Comparison of ENCODE assay signal across 20 cellular contexts in genomic region chr3:129940086-129940485, GRCh38. TPM values are rescaled to one million over a fixed set of nuclear protein-coding genes. Genes with fewer than 3 reads are reported as not detected.
"Had no signal": no experiment of that assay in that cellular context is flagged by ENCODE, and none has a peak within 500 bp of the region (broad histone marks: within the 10 kb centered on the region; RNA-seq: fewer than 3 reads in every experiment).

No MANE protein-coding gene starts in this region.

- DNase-seq: activated CD4-positive, alpha-beta memory T cell treated with anti-CD3 and anti-CD28 coated beads for 36 hours; activated naive CD4-positive, alpha-beta T cell treated with anti-CD3 and anti-CD28 coated beads, Interleukin-2, amount 10 ng/mL, durations not matched to agents 7 days and 5 days; activated T-cell treated with anti-CD3 and anti-CD28 coated beads, Interleukin-2, amount 50 U/mL, for 24 hours; effector CD8-positive, alpha-beta T cell; esophagus squamous epithelium; glutamatergic neuron; hypothalamus; lower lobe of right lung; occipital lobe; posterior cingulate gyrus; retina; stimulated activated CD4-positive, alpha-beta T cell treated with anti-CD3 and anti-CD28 coated beads, Interleukin-4, amount 100 ng/mL, for 4 hours; T-helper 2 cell; testis had no signal

- ATAC-seq: lower lobe of right lung; stimulated activated memory B cell treated with anti-CD40 and anti-IgM and Interleukin-4, amounts not matched to agents 10 μg/mL and 1 μg/mL and 100 μg/mL, for 72 hours had no signal

- H3K9me3 ChIP-seq: esophagus squamous epithelium, lower lobe of right lung, spleen, testis had no signal

- H3K27me3 ChIP-seq: cardiac muscle cell, esophagus squamous epithelium, spleen, testis had no signal

- H3K27ac ChIP-seq: cardiac muscle cell, esophagus squamous epithelium, lower lobe of right lung, spleen, testis, VCaP had no signal

- H3K4me3 ChIP-seq: cardiac muscle cell, esophagus squamous epithelium, lower lobe of right lung, spleen, testis had no signal

- H3K36me3 ChIP-seq: cardiac muscle cell, esophagus squamous epithelium, lower lobe of right lung, spleen had no signal

- H3K4me1 ChIP-seq: lower lobe of right lung had no signal

RNA-seq across cellular contexts. Expression of gene TRH, which starts 34.4 kb away (rescaled TPM):
- total RNA-seq: activated CD4-positive, alpha-beta memory T cell treated with anti-CD3 and anti-CD28 coated beads for 36 hours; chondrocyte; esophagus squamous epithelium; lower lobe of right lung had no signal
- polyA plus RNA-seq: keratinocyte had no signal
